ENCODE assay signal across 1 cellular context in genomic region chr22:19819911-19820879, GRCh38.
TF ChIP-seq lines count a peak whose summit lies in the region.

No MANE protein-coding gene starts in this region.

TF ChIP-seq in K562, 482 proteins besides CTCF, POLR2A, EP300 and RAD21:
- TF ChIP-seq HNRNPLL (IDR thresholded peaks at IDR 0.05; ENCODE audit: low read depth, low read length, poor library complexity, severe bottlenecking) (peak; percentile 10), ZNF699 (CRISPR knock-in tag; IDR thresholded peaks at IDR 0.05; ENCODE audit: insufficient replicate concordance) (no peak), SMAD3 (CRISPR knock-in tag; conservative IDR thresholded peaks at IDR 0.05) (no peak), GABPB2 (CRISPR knock-in tag; conservative IDR thresholded peaks at IDR 0.05) (0 out of 2 replicates have a peak, but pooled peaks have one; percentile 21), PBX2 (CRISPR knock-in tag; IDR thresholded peaks at IDR 0.05; ENCODE audit: low read depth) (0 out of 2 replicates have a peak, but pooled peaks have one; percentile 2), PBX2 (tag; conservative IDR thresholded peaks at IDR 0.05; ENCODE audit: low read depth) (no peak), CBX3 (IDR thresholded peaks at IDR 0.05; ENCODE audit: borderline replicate concordance in 1 of 2, low read length in 2 of 2) (peak in 1 of 2 experiments; percentile 2; a peak in 1 of 3 replicates), RBBP5 (IDR thresholded peaks at IDR 0.05; ENCODE audit: borderline replicate concordance, insufficient read depth, low read length, poor library complexity, severe bottlenecking) (peak; percentile 20), GTF2F1 (IDR thresholded peaks at IDR 0.05; ENCODE audit: low read depth, low read length) (0 out of 2 replicates have a peak, but pooled peaks have one; percentile 10), KDM2B (CRISPR knock-in tag; IDR thresholded peaks at IDR 0.05) (no peak), ZBTB40 (IDR thresholded peaks at IDR 0.05) (no peak), ZBTB40 (CRISPR knock-in tag; IDR thresholded peaks at IDR 0.05) (peak; percentile 45; the same call in 1 of the 2 replicates)
